In genomic region chr5:138752951-138753793, GRCh38 we compare ENCODE assay signal across 8 cellular contexts. TPM values are rescaled to one million over a fixed set of nuclear protein-coding genes. Genes with fewer than 3 reads are reported as not detected.
DNase-seq lines count a peak whose midpoint lies in the region; ATAC-seq lines count a peak whose summit lies in the region.

Gene CTNNA1, plus strand, starts transcription at chr5:138753425. Its CDS starts 28,500 bp downstream, at chr5:138781925.

- ATAC-seq in HG03095 (IDR thresholded peaks at IDR 0.05; ENCODE audit: unreplicated experiment) = peak; percentile 35

- H3K4me3 ChIP-seq in NT2/D1 (ENCODE audit: insufficient read length, low read depth) = peak within 1 kb of the TSS; percentile 49

- peaks cover 30% of the 10 kb centered on the region for H3K36me3 ChIP-seq in NT2/D1 (ENCODE audit: insufficient read depth, insufficient read length, low read length)

- H3K9ac ChIP-seq in NT2/D1 (ENCODE audit: insufficient read length, low read depth) = peak within 1 kb of the TSS; percentile 79

- no peaks in the 10 kb centered on the region for H3K27me3 ChIP-seq in NT2/D1 (ENCODE audit: insufficient read depth, insufficient read length)

- peak within 1 kb of the TSS; percentile 98 for H3K27ac ChIP-seq in epithelial cell of prostate

- H3K4me1 ChIP-seq in NT2/D1 (ENCODE audit: insufficient read depth, insufficient read length) = no peaks in the 10 kb centered on the region

- no peaks in the 10 kb centered on the region for H3K9me3 ChIP-seq in NT2/D1 (ENCODE audit: insufficient read depth, low read length)

- DNase-seq in NCI-H1417 (lab: John Stamatoyannopoulos, UW) (peak; percentile 73 to 78 (median 74)), NCI-H1417 treated with DMSO at 0.1 percent for 48 hours (lab: John Stamatoyannopoulos, UW) (no peak), NT2/D1 (ENCODE audit: low read depth, low spot score) (peak; percentile 30), activated T-cell treated with anti-CD3 and anti-CD28 coated beads for 24 hours (ENCODE audit: low read depth) (peak; percentile 29), epithelial cell of prostate (ENCODE audit: low read depth, low spot score) (peak; percentile 40), mucosa of gallbladder (ENCODE audit: low spot score) (peak; percentile 72)
- DNase-seq in stimulated activated CD8-positive, alpha-beta memory T cell treated with anti-CD3 and anti-CD28 coated beads, Interleukin-4, amount 100 ng/mL, for 24 hours (ENCODE audit: low read depth) = peak; percentile 27

RNA-seq across cellular contexts. Expression of gene CTNNA1, which starts in this region (rescaled TPM):
- total RNA-seq in mucosa of gallbladder = 371 TPM
